ENCODE assay signal across 13 cellular contexts in genomic region chr1:150192012-150192411, GRCh38. TPM values are rescaled to one million over a fixed set of nuclear protein-coding genes. Genes with fewer than 3 reads are reported as not detected.
DNase-seq lines count a peak whose midpoint lies in the region; ATAC-seq and TF ChIP-seq lines count a peak whose summit lies in the region.
"Had no signal": no experiment of that assay in that cellular context is flagged by ENCODE, and none has a peak within 500 bp of the region (broad histone marks: within the 10 kb centered on the region; RNA-seq: fewer than 3 reads in every experiment).

No MANE protein-coding gene starts in this region.

- no peaks in the 10 kb centered on the region for H3K9me3 Mint-ChIP-seq in Caco-2 (ENCODE audit: unreplicated experiment)

- in situ Hi-C loops in Panc1 (cut with HindIII; ENCODE audit: low pct_unique_long_range_greater_than_20kb, low sequenced_read_pairs), result no loop called here

- POLR2A ChIA-PET in Caco-2 (lab: Charles Lee), result no interaction called here
- POLR2A ChIA-PET in Panc1 (lab: Charles Lee), result no interaction called here
- POLR2A ChIA-PET in RWPE1 (lab: Yijun Ruan, JAX; ENCODE audit: low non-redundant PET), result no interaction called here

- peak overlapping the region; percentile 60 for H3K27ac Mint-ChIP-seq in Caco-2 (ENCODE audit: unreplicated experiment)
- H3K27ac Mint-ChIP-seq: endodermal cell had no signal

- TF ChIP-seq CTCF in Caco-2 (IDR thresholded peaks at IDR 0.05; ENCODE audit: insufficient read depth in 1 of 2, low read depth in 1 of 2, low read length in 1 of 2, severe bottlenecking in 1 of 2, unreplicated experiment in 1 of 2) (no peak), Panc1 (IDR thresholded peaks at IDR 0.05) (no peak), fibroblast of mammary gland (conservative IDR thresholded peaks at IDR 0.05; ENCODE audit: control insufficient read depth, insufficient read depth, low read depth, low read length) (no peak), RWPE1 (conservative IDR thresholded peaks at IDR 0.05; ENCODE audit: low read depth) (no peak), GM20000 (IDR thresholded peaks at IDR 0.05; ENCODE audit: extremely low read depth, missing control alignments) (no peak)

- H3K4me3 ChIP-seq in Caco-2 (ENCODE audit: low read depth, low read length) (no peak overlapping the region), Panc1 (ENCODE audit: low read depth in 2 of 2, low read length in 2 of 2) (no peak overlapping the region), fibroblast of mammary gland (ENCODE audit: control insufficient read depth, low read depth, low read length) (no peak overlapping the region)
- H3K4me3 ChIP-seq: BLaER1 treated with 17β-estradiol and CSF1 and Interleukin-3, amounts not matched to agents 10 nM and 100 nM had no signal

- no peaks in the 10 kb centered on the region for H3K27me3 ChIP-seq in Caco-2 (replicated peaks; ENCODE audit: control insufficient read depth, insufficient read depth, low read length)
- H3K27me3 ChIP-seq in Panc1 (ENCODE audit: control insufficient read depth, insufficient read depth, low read length), result no peaks in the 10 kb centered on the region
- H3K27me3 ChIP-seq: BLaER1 treated with 17β-estradiol and CSF1 and Interleukin-3, amounts not matched to agents 10 nM and 100 nM had no signal

- H3K4me1 ChIP-seq in Caco-2, result peaks cover 18% of the 10 kb centered on the region; the same call in 1 of the 2 replicates
- H3K4me1 ChIP-seq in Panc1 (ENCODE audit: control insufficient read depth, insufficient read depth, low read length), result peaks cover 8% of the 10 kb centered on the region; the same call in 1 of the 2 replicates

- intact Hi-C loops in Caco-2 (cut with micrococcal nuclease; ENCODE audit: unreplicated experiment), result no loop called here
- intact Hi-C loops in Panc1 (cut with micrococcal nuclease; ENCODE audit: unreplicated experiment), result no loop called here

- no TSS peak for BruUV-seq in Caco-2 (replicated peaks; lab: Mats Ljungman, UMichigan)
- no TSS peak for BruUV-seq in Panc1 (replicated peaks; lab: Mats Ljungman, UMichigan)

- CTCF ChIA-PET in Caco-2 (lab: Charles Lee), result interaction anchor here (0.6 kb wide), 1 partner anchor 303 kb away, joined by 5 read pairs; no protein-coding TSS in a partner anchor
- CTCF ChIA-PET in Panc1 (lab: Charles Lee), result no interaction called here
- CTCF ChIA-PET in RWPE1 (lab: Yijun Ruan, JAX), result no interaction called here

- H3K9me3 ChIP-seq in Caco-2, result no peaks in the 10 kb centered on the region
- H3K9me3 ChIP-seq in Panc1 (ENCODE audit: control insufficient read depth, insufficient read depth, low read depth, low read length), result no peaks in the 10 kb centered on the region
- H3K9me3 ChIP-seq: BLaER1 treated with 17β-estradiol and CSF1 and Interleukin-3, amounts not matched to agents 10 nM and 100 nM had no signal

- ATAC-seq in Panc1, result peak; percentile 67
- no peak for ATAC-seq in GM21367 (IDR thresholded peaks at IDR 0.05; ENCODE audit: unreplicated experiment)

- no peak overlapping the region; the same call in 1 of the 2 replicates for H3K27ac ChIP-seq in Panc1 (ENCODE audit: low read length)
- H3K27ac ChIP-seq in RWPE1, result no peak overlapping the region
- H3K27ac ChIP-seq: BLaER1 treated with 17β-estradiol and CSF1 and Interleukin-3, amounts not matched to agents 10 nM and 100 nM had no signal

- peaks cover 4% of the 10 kb centered on the region for H3K4me1 Mint-ChIP-seq in Caco-2 (ENCODE audit: low read depth, unreplicated experiment)
- H3K4me1 Mint-ChIP-seq: endodermal cell had no signal

- peak in 1 of 2 experiments; percentile 10 for DNase-seq in Caco-2
- DNase-seq in Panc1 (ENCODE audit: low read depth, low spot score), result no peak
- DNase-seq in fibroblast of mammary gland (ENCODE audit: low read depth), result peak; percentile 15
- peak; percentile 75 for DNase-seq in non-pigmented ciliary epithelial cell (ENCODE audit: low read depth)
- no peak for DNase-seq in RWPE1 (ENCODE audit: low spot score)
- DNase-seq in GM20000 (ENCODE audit: low spot score), result no peak
- no peak for DNase-seq in activated T-cell treated with anti-CD3 and anti-CD28 coated beads for 4 hours
- DNase-seq: activated CD8-positive, alpha-beta memory T cell treated with anti-CD3 and anti-CD28 coated beads, Interleukin-2, amount 50 U/mL, for 4 hours; endodermal cell; NCI-H2171 treated with DMSO at 0.1 percent for 48 hours; small intestine had no signal

- H3K4me3 Mint-ChIP-seq in Caco-2 (ENCODE audit: unreplicated experiment), result peak overlapping the region; percentile 28
- H3K4me3 Mint-ChIP-seq: endodermal cell had no signal

- peaks cover 4% of the 10 kb centered on the region for H3K36me3 Mint-ChIP-seq in Caco-2 (ENCODE audit: insufficient read depth, unreplicated experiment)

- H3K36me3 ChIP-seq in Caco-2 (ENCODE audit: control insufficient read depth, insufficient read depth, low read length) (no peaks in the 10 kb centered on the region), Panc1 (ENCODE audit: control insufficient read depth, insufficient read depth, low read length) (no peaks in the 10 kb centered on the region)
- H3K36me3 ChIP-seq: BLaER1 treated with 17β-estradiol and CSF1 and Interleukin-3, amounts not matched to agents 10 nM and 100 nM had no signal

- H3K27me3 Mint-ChIP-seq in Caco-2 (ENCODE audit: insufficient read depth, unreplicated experiment), result no peaks in the 10 kb centered on the region

RNA-seq across cellular contexts. Expression of gene PLEKHO1, which starts 42.3 kb away (rescaled TPM):
- total RNA-seq in Caco-2 (2022) (2.1 and 3.6 TPM in 2 replicates), Panc1 (2021; ENCODE audit: unreplicated experiment) (9.1 TPM)
- polyA plus RNA-seq in Panc1 (2012; ENCODE audit: insufficient read length), result 10.8 TPM

RNA-seq across cellular contexts. Expression of gene ANP32E, which starts 43.9 kb away (rescaled TPM):
- 26.8 and 30.6 TPM in 2 replicates for total RNA-seq in Caco-2 (2022)
- total RNA-seq in Panc1 (2021; ENCODE audit: unreplicated experiment), result 66.2 TPM
- 56.6 TPM for polyA plus RNA-seq in Panc1 (2012; ENCODE audit: insufficient read length)

Comparison
In these comparisons a context has a peak if more than half of its experiments do, and no peak if none do; other contexts are left out.
1. DNase-seq: peak in fibroblast of mammary gland (single experiment) and non-pigmented ciliary epithelial cell (single experiment); none in Panc1 (single experiment), RWPE1 (single experiment), GM20000 (single experiment) and activated T-cell treated with anti-CD3 and anti-CD28 coated beads for 4 hours (single experiment).